8 cellular contexts compared by ENCODE assay signal in the genomic region with DNA sequence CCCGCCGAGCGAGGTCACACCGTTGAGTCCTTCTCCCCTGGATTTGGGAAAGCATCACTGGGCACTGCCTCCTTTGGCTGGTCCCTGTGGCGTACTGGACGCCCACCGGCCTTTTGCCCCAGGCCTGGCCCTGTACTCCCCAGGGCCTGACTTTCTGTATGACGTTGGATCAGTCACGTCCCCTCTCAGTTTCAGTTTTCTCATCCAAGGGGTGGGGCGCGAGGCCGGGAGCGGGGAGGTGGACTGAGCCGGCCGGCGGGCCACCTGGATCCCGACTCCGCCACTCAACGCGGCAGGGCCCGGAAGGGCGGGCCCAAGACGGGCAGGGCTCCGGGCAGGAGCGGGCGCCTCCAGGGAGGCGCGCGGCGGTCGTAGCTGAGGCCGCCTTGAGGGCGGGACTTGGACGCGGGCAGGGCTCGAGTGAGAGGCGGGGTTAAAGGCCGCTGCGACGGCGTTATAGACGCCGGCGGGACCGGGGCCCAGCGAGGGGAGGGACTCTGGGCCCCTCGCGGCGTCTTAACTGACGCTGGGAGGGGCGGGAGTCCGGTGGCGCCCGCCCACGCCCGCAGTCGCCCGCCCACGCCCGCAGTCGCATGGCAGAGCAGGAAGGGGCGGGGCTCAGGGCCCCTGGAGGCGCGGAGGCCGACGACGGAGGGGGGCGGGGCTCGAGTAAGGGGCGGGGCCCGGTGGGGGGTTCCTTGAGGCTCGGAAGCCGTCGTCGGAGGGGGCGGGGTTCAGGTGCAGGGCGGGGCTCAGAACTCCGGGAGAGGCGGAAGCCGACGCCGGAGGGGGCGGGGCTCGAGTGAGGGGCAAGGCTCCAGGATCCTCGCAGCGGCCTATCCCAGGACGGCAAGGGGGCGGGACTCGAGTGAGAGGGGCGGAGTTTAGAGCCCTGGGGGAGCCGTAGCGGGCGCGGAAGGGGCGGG. TPM values are rescaled to one million over a fixed set of nuclear protein-coding genes. Genes with fewer than 3 reads are reported as not detected.
DNase-seq lines count a peak whose midpoint lies in the region; ATAC-seq and TF ChIP-seq lines count a peak whose summit lies in the region.

No MANE protein-coding gene starts in this region.

- H3K27me3 Mint-ChIP-seq in nephron progenitor cell (ENCODE audit: low read depth, poor library complexity): peaks cover 4% of the 10 kb centered on the region

- TF ChIP-seq POLR2A in Raji (IDR thresholded peaks at IDR 0.05; ENCODE audit: insufficient read depth, low read depth, low read length): peak; percentile 56; the same call in 1 of the 2 replicates

- peak overlapping the region; percentile 67 for H3K4me3 Mint-ChIP-seq in nephron progenitor cell

- peaks cover 2% of the 10 kb centered on the region for H3K36me3 Mint-ChIP-seq in nephron progenitor cell (ENCODE audit: low read depth)

- H3K9me3 Mint-ChIP-seq in nephron progenitor cell: no peaks in the 10 kb centered on the region

- H3K36me3 ChIP-seq in HAP-1 (replicated peaks): no peaks in the 10 kb centered on the region; the same call in 1 of the 2 replicates
- no peaks in the 10 kb centered on the region; the same call in 1 of the 2 replicates for H3K36me3 ChIP-seq in MG63

- no peak for TF ChIP-seq CTCF in nephron progenitor cell (IDR thresholded peaks at IDR 0.05)

- peak; percentile 77 for ATAC-seq in stimulated activated naive CD8-positive, alpha-beta T cell treated with anti-CD3 and anti-CD28 coated beads, Interleukin-15, Interleukin-2, amounts not matched to agents 100 U/mL and 50 U/mL, for 24 hours

- H3K4me1 ChIP-seq in HAP-1: peaks cover 11% of the 10 kb centered on the region

- peak overlapping the region; percentile 65 for H3K4me3 ChIP-seq in HAP-1
- H3K4me3 ChIP-seq in MG63: peak overlapping the region; percentile 76

- H3K9me3 ChIP-seq in HAP-1 (no peaks in the 10 kb centered on the region), MG63 (peaks cover 10% of the 10 kb centered on the region)

- H3K4me1 Mint-ChIP-seq in nephron progenitor cell: peaks cover 55% of the 10 kb centered on the region

- H3K27ac Mint-ChIP-seq in nephron progenitor cell: no peak overlapping the region

- in situ Hi-C loops in G401 (cut with HindIII; ENCODE audit: low sequenced_read_pairs): no loop called here
- in situ Hi-C loops in HAP-1 (cut with MboI; ENCODE audit: low sequenced_read_pairs): no loop called here

- no peaks in the 10 kb centered on the region for H3K27me3 ChIP-seq in HAP-1 (ENCODE audit: low read depth)
- H3K27me3 ChIP-seq in MG63: no peaks in the 10 kb centered on the region

- DNase-seq in G401 (ENCODE audit: low spot score) (peak; percentile 99), HAP-1 (ENCODE audit: low spot score in 2 of 2) (peak; percentile 95 to 100), MG63 (peak; percentile 98), fibroblast of the conjunctiva (ENCODE audit: low read depth) (peak; percentile 98), nephron progenitor cell (peak; percentile 100)
- DNase-seq in activated effector memory CD4-positive, alpha-beta T cell treated with anti-CD3 and anti-CD28 coated beads, Interleukin-2, amount 50 U/mL, for 16 hours: peak; percentile 100
- peak; percentile 100 for DNase-seq in stimulated activated naive CD8-positive, alpha-beta T cell treated with anti-CD3 and anti-CD28 coated beads, Interleukin-15, Interleukin-2, amounts not matched to agents 100 U/mL and 50 U/mL, for 24 hours

RNA-seq across cellular contexts. Expression of a gene that starts 0.5 kb away (rescaled TPM):
- total RNA-seq in G401 (2014; rRNA removed; shearing (Covaris generic)): 31.4 and 36.7 TPM in 2 replicates
- total RNA-seq in MG63 (2014; rRNA removed; shearing (Covaris generic); ENCODE audit: low replicate concordance): 77.4 and 103 TPM in 2 replicates

RNA-seq across cellular contexts. Expression of a gene that starts 37.0 kb away (rescaled TPM):
- total RNA-seq in G401 (2014; rRNA removed; shearing (Covaris generic)): not detected in 2 replicates
- total RNA-seq in MG63 (2014; rRNA removed; shearing (Covaris generic); ENCODE audit: low replicate concordance): 0.40 TPM in 1 of 2 replicates, not detected in the other

RNA-seq across cellular contexts. Expression of a gene that starts 38.6 kb away (rescaled TPM):
- 25.6 and 28.4 TPM in 2 replicates for total RNA-seq in G401 (2014; rRNA removed; shearing (Covaris generic))
- total RNA-seq in MG63 (2014; rRNA removed; shearing (Covaris generic); ENCODE audit: low replicate concordance): 22.5 and 71.0 TPM in 2 replicates

Comparison
In these comparisons a context has a peak if more than half of its experiments do, and no peak if none do; other contexts are left out.
1. Peak in every context shown above with its lines: DNase-seq, ATAC-seq and H3K4me3 ChIP-seq.